ENCODE assay signal across 20 cellular contexts in the genomic region with DNA sequence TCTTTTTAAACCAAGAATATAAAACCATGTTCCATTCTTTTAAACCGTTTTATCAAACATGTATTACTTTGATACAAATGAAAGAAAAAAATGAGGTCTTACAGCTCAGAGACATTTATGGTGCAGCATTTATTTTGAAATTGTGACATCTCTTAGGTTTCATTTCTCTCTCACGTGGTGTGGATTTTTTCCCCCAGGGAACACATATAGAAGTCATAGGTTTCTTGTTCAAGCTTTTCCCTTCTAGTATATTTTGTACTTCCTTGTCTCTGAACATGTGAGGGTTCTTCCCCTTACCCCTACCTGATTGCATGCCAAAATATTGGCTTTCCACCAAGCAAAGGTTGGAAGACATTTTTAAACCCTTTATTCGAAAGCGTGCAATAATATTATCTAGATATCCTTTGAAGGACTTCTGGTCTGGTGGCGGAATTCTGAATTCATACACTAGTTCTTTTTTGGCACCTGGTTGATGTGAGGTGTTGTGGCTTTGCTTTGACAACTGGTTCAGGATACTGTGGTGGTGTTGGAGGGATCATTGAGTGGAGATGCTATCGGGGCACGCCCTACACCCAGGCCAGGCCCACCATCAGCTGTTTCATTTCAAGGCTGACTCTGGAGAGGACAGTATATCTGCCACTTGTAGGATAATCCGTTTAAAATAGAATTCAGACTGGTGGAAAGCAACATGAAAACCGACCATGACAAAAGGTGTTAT. TPM values are rescaled to one million over a fixed set of nuclear protein-coding genes. Genes with fewer than 3 reads are reported as not detected.
A peak's percentile ranks its signal among the peaks of the same experiment; 100 is the strongest.
DNase-seq lines count a peak whose midpoint lies in the region; ATAC-seq and TF ChIP-seq lines count a peak whose summit lies in the region.
"Had no signal": no experiment of that assay in that cellular context is flagged by ENCODE, and none has a peak within 500 bp of the region (broad histone marks: within the 10 kb centered on the region; RNA-seq: fewer than 3 reads in every experiment).

No MANE protein-coding gene starts in this region.

- 0 out of 2 replicates have a peak overlapping the region, but pooled peaks have one; percentile 9 for H3K27ac ChIP-seq in Panc1 (ENCODE audit: low read length)
- H3K27ac ChIP-seq in smooth muscle cell (ENCODE audit: low read depth), result peak overlapping the region; percentile 66

- in situ Hi-C loops in Panc1 (cut with HindIII; ENCODE audit: low pct_unique_long_range_greater_than_20kb, low sequenced_read_pairs), result no loop called here

- no peaks in the 10 kb centered on the region for H3K79me2 ChIP-seq in smooth muscle cell (ENCODE audit: low read depth)

- H3K4me2 ChIP-seq in smooth muscle cell, result peak overlapping the region; percentile 36

- peak; percentile 76 for ATAC-seq in Panc1
- ATAC-seq in activated T-helper 17 cell treated with anti-CD3 and anti-CD28 coated beads, Interleukin-2, amount 50 U/mL, for 72 hours (replicated peaks), result no peak
- ATAC-seq: activated CD4-positive, alpha-beta T cell treated with anti-CD3 and anti-CD28 coated beads for 36 hours; activated naive CD4-positive, alpha-beta T cell treated with anti-CD3 and anti-CD28 coated beads, Interleukin-2, amount 50 U/mL, for 72 hours had no signal

- no peak overlapping the region for H3K4me3 ChIP-seq in Panc1 (ENCODE audit: low read depth in 2 of 2, low read length in 2 of 2)
- no peak overlapping the region for H3K4me3 ChIP-seq in smooth muscle cell
- H3K4me3 ChIP-seq: skin epidermis had no signal

- CTCF ChIA-PET in Panc1 (lab: Charles Lee), result no interaction called here

- peaks cover 15% of the 10 kb centered on the region for H3K36me3 Mint-ChIP-seq in activated T-helper 17 cell treated with anti-CD3 and anti-CD28 coated beads, Interleukin-2, amount 50 U/mL, for 72 hours (ENCODE audit: low read depth)
- H3K36me3 Mint-ChIP-seq: activated naive CD4-positive, alpha-beta T cell treated with anti-CD3 and anti-CD28 coated beads, Interleukin-2, amount 50 U/mL, for 72 hours; CD14-positive monocyte; immature natural killer cell had no signal

- intact Hi-C loops in Panc1 (cut with micrococcal nuclease; ENCODE audit: unreplicated experiment), result no loop called here

- no peak overlapping the region for H3K4me3 Mint-ChIP-seq in activated T-helper 17 cell treated with anti-CD3 and anti-CD28 coated beads, Interleukin-2, amount 50 U/mL, for 72 hours
- H3K4me3 Mint-ChIP-seq: activated CD4-positive, alpha-beta T cell treated with anti-CD3 and anti-CD28 coated beads for 36 hours; CD14-positive monocyte; H9; immature natural killer cell had no signal

- H3F3A ChIP-seq in smooth muscle cell (ENCODE audit: low read depth), result peaks cover 3% of the 10 kb centered on the region

- H2AFZ ChIP-seq in smooth muscle cell (ENCODE audit: low read depth), result peak overlapping the region; percentile 18

- H3K27me3 Mint-ChIP-seq in activated T-helper 17 cell treated with anti-CD3 and anti-CD28 coated beads, Interleukin-2, amount 50 U/mL, for 72 hours, result no peaks in the 10 kb centered on the region
- H3K27me3 Mint-ChIP-seq: activated CD4-positive, alpha-beta T cell treated with anti-CD3 and anti-CD28 coated beads for 36 hours had no signal

- peaks cover 14% of the 10 kb centered on the region for H3K4me1 ChIP-seq in Panc1 (ENCODE audit: control insufficient read depth, insufficient read depth, low read length)
- peaks cover 17% of the 10 kb centered on the region for H3K4me1 ChIP-seq in smooth muscle cell (ENCODE audit: low read depth)

- H4K20me1 ChIP-seq in smooth muscle cell (ENCODE audit: low read depth), result no peaks in the 10 kb centered on the region

- H3K36me3 ChIP-seq in Panc1 (ENCODE audit: control insufficient read depth, insufficient read depth, low read length) (no peaks in the 10 kb centered on the region), smooth muscle cell (ENCODE audit: low read depth) (no peaks in the 10 kb centered on the region)

- TF ChIP-seq CTCF in Panc1 (IDR thresholded peaks at IDR 0.05) (no peak), smooth muscle cell (IDR thresholded peaks at IDR 0.05; ENCODE audit: borderline replicate concordance, insufficient read depth, poor library complexity, severe bottlenecking) (no peak)

- H3K4me1 Mint-ChIP-seq in activated T-helper 17 cell treated with anti-CD3 and anti-CD28 coated beads, Interleukin-2, amount 50 U/mL, for 72 hours, result peaks cover 22% of the 10 kb centered on the region

- BruUV-seq in Panc1 (replicated peaks; lab: Mats Ljungman, UMichigan), result no TSS peak

- no peaks in the 10 kb centered on the region for H3K9me3 ChIP-seq in Panc1 (ENCODE audit: control insufficient read depth, insufficient read depth, low read depth, low read length)
- H3K9me3 ChIP-seq in smooth muscle cell (replicated peaks; ENCODE audit: low read depth), result no peaks in the 10 kb centered on the region

- peak overlapping the region; percentile 4 for H3K9ac ChIP-seq in smooth muscle cell (ENCODE audit: low read depth)

- no peaks in the 10 kb centered on the region for H3K27me3 ChIP-seq in Panc1 (ENCODE audit: control insufficient read depth, insufficient read depth, low read length)
- H3K27me3 ChIP-seq in smooth muscle cell (ENCODE audit: low read depth), result no peaks in the 10 kb centered on the region

- POLR2A ChIA-PET in Panc1 (lab: Charles Lee), result no interaction called here

- H3K27ac Mint-ChIP-seq in activated T-helper 17 cell treated with anti-CD3 and anti-CD28 coated beads, Interleukin-2, amount 50 U/mL, for 72 hours, result no peak overlapping the region
- H3K27ac Mint-ChIP-seq: activated CD4-positive, alpha-beta T cell treated with anti-CD3 and anti-CD28 coated beads for 36 hours; activated naive CD4-positive, alpha-beta T cell treated with anti-CD3 and anti-CD28 coated beads, Interleukin-2, amount 50 U/mL, for 72 hours; H9; immature natural killer cell had no signal

- WGBS in smooth muscle cell (ENCODE audit: low lambda C conversion rate), result 67% methylated on average over 9 of the region's 9 CpGs

- no peaks in the 10 kb centered on the region for H3K9me3 Mint-ChIP-seq in activated T-helper 17 cell treated with anti-CD3 and anti-CD28 coated beads, Interleukin-2, amount 50 U/mL, for 72 hours
- H3K9me3 Mint-ChIP-seq: activated naive CD4-positive, alpha-beta T cell treated with anti-CD3 and anti-CD28 coated beads, Interleukin-2, amount 50 U/mL, for 72 hours; H9; immature natural killer cell had no signal

- DNase-seq in EL, result peak; percentile 62
- no peak for DNase-seq in Panc1 (ENCODE audit: low read depth, low spot score)
- peak; percentile 12 for DNase-seq in ecto neural progenitor cell (ENCODE audit: low spot score)
- no peak for DNase-seq in smooth muscle cell (lab: John Stamatoyannopoulos, UW; ENCODE audit: unreplicated experiment)
- DNase-seq in NCI-H69 (lab: John Stamatoyannopoulos, UW), result no peak
- DNase-seq in midbrain (lab: John Stamatoyannopoulos, UW), result no peak
- no peak for DNase-seq in NCI-H526 (lab: John Stamatoyannopoulos, UW)
- DNase-seq: activated CD4-positive, alpha-beta T cell treated with anti-CD3 and anti-CD28 coated beads for 36 hours; activated T-cell treated with anti-CD3 and anti-CD28 coated beads for 4 hours; H9; immature natural killer cell; KG1; NCI-H1694 treated with DMSO at 0.1 percent for 48 hours; NCI-H510A; occipital lobe; stimulated activated naive CD4-positive, alpha-beta T cell had no signal

RNA-seq across cellular contexts. Expression of a gene that starts 5.6 kb away (rescaled TPM):
- total RNA-seq in Panc1 (2021; ENCODE audit: unreplicated experiment) (not detected), smooth muscle cell (2.2 and 6.3 TPM in 2 replicates)
- polyA plus RNA-seq in Panc1 (2012; ENCODE audit: insufficient read length), result not detected
- polyA plus RNA-seq in smooth muscle cell, result 3.1 and 4.3 TPM in 2 replicates
- total RNA-seq in activated T-helper 17 cell treated with anti-CD3 and anti-CD28 coated beads, Interleukin-2, amount 50 U/mL, for 72 hours, result 10 to 100 TPM; 13.9 to 22.8 TPM

Comparison
In these comparisons a context has a peak if more than half of its experiments do, and no peak if none do; other contexts are left out.
1. DNase-seq: peak in EL (single experiment) and ecto neural progenitor cell (single experiment); none in Panc1 (single experiment), smooth muscle cell (single experiment), NCI-H69 (single experiment), midbrain (single experiment) and NCI-H526 (0 of 2).